ENCODE assay signal across 8 cellular contexts in genomic region chr10:27742195-27742925, GRCh38. TPM values are rescaled to one million over a fixed set of nuclear protein-coding genes. Genes with fewer than 3 reads are reported as not detected.
DNase-seq lines count a peak whose midpoint lies in the region; ATAC-seq and TF ChIP-seq lines count a peak whose summit lies in the region.

No MANE protein-coding gene starts in this region.

- peaks cover 85% of the 10 kb centered on the region for H3K27me3 ChIP-seq in mononuclear cell (ENCODE audit: insufficient read depth, low read length)

- H3K4me3 ChIP-seq in epithelial cell of esophagus (ENCODE audit: low read length) (peak overlapping the region; percentile 49), mononuclear cell (ENCODE audit: low read length) (peak overlapping the region; percentile 52)

- DNase-seq in ACHN (peak; percentile 75), NCI-H526 treated with DMSO at 0.1 percent for 48 hours (lab: John Stamatoyannopoulos, UW) (peak; percentile 8), epithelial cell of esophagus (ENCODE audit: low read depth) (peak; percentile 69)
- peak; percentile 79 for DNase-seq in activated CD8-positive, alpha-beta memory T cell treated with anti-CD3 and anti-CD28 coated beads, Interleukin-2, amount 50 U/mL, for 4 hours
- peak; percentile 51 to 59 for DNase-seq in stimulated activated CD8-positive, alpha-beta memory T cell treated with anti-CD3 and anti-CD28 coated beads, Interleukin-15, amount 100 ng/mL, for 4 hours (ENCODE audit: low read depth in 2 of 2)

- peak; percentile 40 for TF ChIP-seq CTCF in epithelial cell of esophagus (IDR thresholded peaks at IDR 0.05; ENCODE audit: insufficient read depth, low read depth, low read length, missing control alignments)

- no peaks in the 10 kb centered on the region for H3K9me3 ChIP-seq in mononuclear cell (ENCODE audit: low read depth, low read length)

- in situ Hi-C loops in ACHN (cut with HindIII; ENCODE audit: low pct_ligation_motif_present, low pct_unique_long_range_greater_than_20kb, low sequenced_read_pairs), result no loop called here

- peaks cover 60% of the 10 kb centered on the region for H3K4me1 ChIP-seq in mononuclear cell (ENCODE audit: insufficient read depth, low read length)

- ATAC-seq in GM18861 (IDR thresholded peaks at IDR 0.05; ENCODE audit: unreplicated experiment) (peak; percentile 97), HG03097 (IDR thresholded peaks at IDR 0.05; ENCODE audit: low FRiP score, unreplicated experiment) (peak; percentile 94)

RNA-seq across cellular contexts. Expression of gene MKX, which starts 3.3 kb away (rescaled TPM):
- total RNA-seq in mononuclear cell, result not detected

Comparison
In these comparisons a context has a peak if more than half of its experiments do, and no peak if none do; other contexts are left out.
1. Peak in every context shown above with its lines: DNase-seq, ATAC-seq and H3K4me3 ChIP-seq.
2. DNase-seq: peak in every context shown above with its lines; median percentile 79 in activated CD8-positive, alpha-beta memory T cell treated with anti-CD3 and anti-CD28 coated beads, Interleukin-2, amount 50 U/mL, for 4 hours; 75 in ACHN; 69 in epithelial cell of esophagus; 55 in stimulated activated CD8-positive, alpha-beta memory T cell treated with anti-CD3 and anti-CD28 coated beads, Interleukin-15, amount 100 ng/mL, for 4 hours; 8 in NCI-H526 treated with DMSO at 0.1 percent for 48 hours.